Comparison of ENCODE assay signal across 1 cellular context in genomic region chr1:243550276-243550675, GRCh38.
TF ChIP-seq lines count a peak whose summit lies in the region.

No MANE protein-coding gene starts in this region.

TF ChIP-seq in IMR-90, 13 proteins besides CTCF, POLR2A, EP300 and RAD21 (continued from another document):
- no peak for TF ChIP-seq MAZ (IDR thresholded peaks at IDR 0.05; ENCODE audit: borderline replicate concordance, low read depth, low read length)
- TF ChIP-seq NFE2L2 (IDR thresholded peaks at IDR 0.05; ENCODE audit: low read depth, low read length) = no peak
- no peak for TF ChIP-seq FOS (IDR thresholded peaks at IDR 0.05; ENCODE audit: low read depth, low read length)
- TF ChIP-seq SMC3 (IDR thresholded peaks at IDR 0.05; ENCODE audit: low read depth, low read length) = no peak
- no peak for TF ChIP-seq MAFK (IDR thresholded peaks at IDR 0.05; ENCODE audit: low read depth, low read length)
- no peak for TF ChIP-seq RFX5 (IDR thresholded peaks at IDR 0.05; ENCODE audit: low read depth, low read length)
- TF ChIP-seq RCOR1 (IDR thresholded peaks at IDR 0.05; ENCODE audit: insufficient replicate concordance, low read length) = no peak
